Comparison of ENCODE assay signal across 10 cellular contexts in genomic region chr17:63634163-63634562, GRCh38. TPM values are rescaled to one million over a fixed set of nuclear protein-coding genes. Genes with fewer than 3 reads are reported as not detected.
DNase-seq lines count a peak whose midpoint lies in the region; ATAC-seq and TF ChIP-seq lines count a peak whose summit lies in the region.
"Had no signal": no experiment of that assay in that cellular context is flagged by ENCODE, and none has a peak within 500 bp of the region (broad histone marks: within the 10 kb centered on the region; RNA-seq: fewer than 3 reads in every experiment).

No MANE protein-coding gene starts in this region.

- H3K18ac ChIP-seq in neuronal stem cell (ENCODE audit: low read length), result no peak overlapping the region

- no peak for TF ChIP-seq EP300 in gastroesophageal sphincter (IDR thresholded peaks at IDR 0.05)

- no peak for TF ChIP-seq CTCF in gastroesophageal sphincter (IDR thresholded peaks at IDR 0.05)

- peak; percentile 16 for DNase-seq in EH (ENCODE audit: low read depth)
- peak; percentile 64 for DNase-seq in SKM-1 treated with dmso at 0.1 percent for 144 hours (lab: John Stamatoyannopoulos, UW; ENCODE audit: unreplicated experiment)
- DNase-seq in neuronal stem cell (ENCODE audit: low spot score), result no peak
- no peak for DNase-seq in A172 (ENCODE audit: low spot score)
- no peak for DNase-seq in activated gamma-delta T cell treated with Interleukin-2 at 50 U/mL for 16 hours

- no peak overlapping the region for H2AK5ac ChIP-seq in neuronal stem cell (ENCODE audit: low read depth, low read length)

- H3K4me1 ChIP-seq in gastroesophageal sphincter (peaks cover 5 to 89% (median 16%) of the 10 kb centered on the region in 3 donors), neuronal stem cell (ENCODE audit: control insufficient read depth in 2 of 2, insufficient read depth in 1 of 2, low read depth in 1 of 2, low read length in 2 of 2) (peaks cover 4 to 12% of the 10 kb centered on the region in 2 donors)

- no peaks in the 10 kb centered on the region for H3K79me1 ChIP-seq in neuronal stem cell (ENCODE audit: low read depth, low read length)

- peak; percentile 34 for ATAC-seq in gastroesophageal sphincter
- no peak for ATAC-seq in HG02973 (IDR thresholded peaks at IDR 0.05; ENCODE audit: unreplicated experiment)
- no peak for ATAC-seq in HG03280 (IDR thresholded peaks at IDR 0.05; ENCODE audit: unreplicated experiment)
- ATAC-seq: activated CD4-positive, CD25-positive, alpha-beta regulatory T cell treated with anti-CD3 and anti-CD28 coated beads, Interleukin-2, amount 50 U/mL, for 24 hours had no signal

- H2BK5ac ChIP-seq in neuronal stem cell (ENCODE audit: low read length), result no peak overlapping the region

- no peaks in the 10 kb centered on the region for H3K27me3 ChIP-seq in gastroesophageal sphincter
- no peaks in the 10 kb centered on the region for H3K27me3 ChIP-seq in neuronal stem cell (ENCODE audit: control insufficient read depth in 3 of 3, insufficient read depth in 3 of 3, low read depth in 1 of 3, low read length in 3 of 3)
- H3K27me3 ChIP-seq: ascending aorta had no signal

- 67 to 68% methylated on average over 2 to 3 of the region's 4 CpGs for WGBS in gastroesophageal sphincter (ENCODE audit: low coverage in 1 of 2), 2 donors
- WGBS in neuronal stem cell (ENCODE audit: extremely low coverage in 2 of 2, insufficient read length in 2 of 2, insufficient replicate concordance in 1 of 2), 2 donors, result no CpG with 5 or more reads among the region's 4 CpGs

- no peak overlapping the region for H3K4me2 ChIP-seq in neuronal stem cell (ENCODE audit: insufficient read depth, low read length, poor library complexity, severe bottlenecking)

- H4K91ac ChIP-seq in neuronal stem cell (ENCODE audit: low read depth, low read length, poor library complexity), result no peak overlapping the region

- peak overlapping the region; percentile 13 for H2AFZ ChIP-seq in neuronal stem cell (ENCODE audit: low read length)

- TF ChIP-seq POLR2A in gastroesophageal sphincter (IDR thresholded peaks at IDR 0.05), result no peak

- no peak overlapping the region for H3K14ac ChIP-seq in neuronal stem cell (ENCODE audit: low read length)

- H2BK15ac ChIP-seq in neuronal stem cell (ENCODE audit: low read length), result no peak overlapping the region

- H3K23ac ChIP-seq in neuronal stem cell (ENCODE audit: low read depth, low read length, poor library complexity), result no peak overlapping the region

- peaks cover under 1 to 69% of the 10 kb centered on the region in 2 donors for H3K36me3 ChIP-seq in gastroesophageal sphincter
- H3K36me3 ChIP-seq in neuronal stem cell (replicated peaks in 1 of 2; ENCODE audit: control insufficient read depth in 2 of 2, insufficient read depth in 2 of 2, low read length in 2 of 2), result peaks cover 0 to 57% of the 10 kb centered on the region in 2 donors

- H4K8ac ChIP-seq in neuronal stem cell (ENCODE audit: low read depth, low read length), result no peak overlapping the region

- H3K4me3 ChIP-seq in gastroesophageal sphincter (no peak overlapping the region), neuronal stem cell (ENCODE audit: low read length in 2 of 2) (no peak overlapping the region)
- H3K4me3 ChIP-seq: ascending aorta had no signal

- no peak overlapping the region for H3K4ac ChIP-seq in neuronal stem cell (ENCODE audit: low read length)

- H2BK120ac ChIP-seq in neuronal stem cell (ENCODE audit: low read depth, low read length), result no peak overlapping the region

- peak overlapping the region; percentile 7 to 34 (median 24) for H3K27ac ChIP-seq in gastroesophageal sphincter
- no peak overlapping the region for H3K27ac ChIP-seq in neuronal stem cell (replicated peaks; ENCODE audit: low read length)
- H3K27ac ChIP-seq: ascending aorta had no signal

- H2BK12ac ChIP-seq in neuronal stem cell (ENCODE audit: low read length), result no peak overlapping the region

- H3K9ac ChIP-seq in neuronal stem cell (ENCODE audit: low read depth, low read length, poor library complexity), result no peak overlapping the region

- H3K9me3 ChIP-seq in gastroesophageal sphincter (no peaks in the 10 kb centered on the region), neuronal stem cell (replicated peaks in 1 of 2; ENCODE audit: control insufficient read depth in 2 of 2, insufficient read depth in 1 of 2, low read depth in 1 of 2, low read length in 2 of 2) (no peaks in the 10 kb centered on the region)
- H3K9me3 ChIP-seq: ascending aorta had no signal

RNA-seq across cellular contexts. Expression of gene MAP3K3, which starts 11.9 kb away (rescaled TPM):
- 100 to 1,000 TPM in 1 of 4 donors, 10 to 100 TPM in 3; 64.9 to 108 (median 85.7) TPM for total RNA-seq in gastroesophageal sphincter
- 15.4 TPM for polyA plus RNA-seq in neuronal stem cell (2013, experiment 1 of 2)
- polyA plus RNA-seq in neuronal stem cell (2013, experiment 2 of 2), result 15.5 TPM
- total RNA-seq in A172 (2014; rRNA removed; shearing (Covaris generic)), result 31.5 and 39.5 TPM in 2 replicates

RNA-seq across cellular contexts. Expression of gene TACO1, which starts 33.5 kb away (rescaled TPM):
- 10 to 100 TPM; 11.4 to 18.3 (median 14.6) TPM for total RNA-seq in gastroesophageal sphincter
- 13.2 TPM for polyA plus RNA-seq in neuronal stem cell (2013, experiment 1 of 2)
- polyA plus RNA-seq in neuronal stem cell (2013, experiment 2 of 2), result 13.7 TPM
- total RNA-seq in A172 (2014; rRNA removed; shearing (Covaris generic)), result 37.1 and 37.4 TPM in 2 replicates

Comparison
In these comparisons a context has a peak if more than half of its experiments do, and no peak if none do; other contexts are left out.
1. DNase-seq: peak in EH (single experiment) and SKM-1 treated with dmso at 0.1 percent for 144 hours (single experiment); none in neuronal stem cell (single experiment), A172 (single experiment) and activated gamma-delta T cell treated with Interleukin-2 at 50 U/mL for 16 hours (single experiment).